In genomic region chr17:48443712-48444111, GRCh38 we compare ENCODE assay signal across 20 cellular contexts. TPM values are rescaled to one million over a fixed set of nuclear protein-coding genes. Genes with fewer than 3 reads are reported as not detected.
DNase-seq lines count a peak whose midpoint lies in the region; ATAC-seq and TF ChIP-seq lines count a peak whose summit lies in the region.
"Had no signal": no experiment of that assay in that cellular context is flagged by ENCODE, and none has a peak within 500 bp of the region (broad histone marks: within the 10 kb centered on the region; RNA-seq: fewer than 3 reads in every experiment).

No MANE protein-coding gene starts in this region.

- CTCF ChIA-PET in WTC11 (lab: Charles Lee) = interaction anchor here (1.0 to 1.1 kb wide), 2 partner anchors 72 to 184 kb away, joined by 3 read pairs; no protein-coding TSS in a partner anchor
- CTCF ChIA-PET in RWPE1 (lab: Yijun Ruan, JAX) = no interaction called here

- H3K27ac ChIP-seq in RWPE1 = no peak overlapping the region
- H3K27ac ChIP-seq: KMS-11, SJSA1 had no signal

- H3K4me1 Mint-ChIP-seq in stimulated activated naive CD8-positive, alpha-beta T cell treated with anti-CD3 and anti-CD28 coated beads, Interleukin-15, Interleukin-2, amounts not matched to agents 100 ng/mL and 50 ng/mL, for 24 hours (ENCODE audit: low read depth) = peaks cover 78% of the 10 kb centered on the region
- H3K4me1 Mint-ChIP-seq in WTC11 (no peaks in the 10 kb centered on the region), immature natural killer cell (peaks cover 73 to 78% of the 10 kb centered on the region in 2 donors)

- POLR2A ChIA-PET in WTC11 (lab: Charles Lee) (no interaction called here), RWPE1 (lab: Yijun Ruan, JAX; ENCODE audit: low non-redundant PET) (no interaction called here)

- peak overlapping the region; percentile 80 for H3K27ac Mint-ChIP-seq in stimulated activated naive CD8-positive, alpha-beta T cell treated with anti-CD3 and anti-CD28 coated beads, Interleukin-15, Interleukin-2, amounts not matched to agents 100 ng/mL and 50 ng/mL, for 24 hours
- H3K27ac Mint-ChIP-seq in WTC11 = no peak overlapping the region
- H3K27ac Mint-ChIP-seq in immature natural killer cell = peak overlapping the region; percentile 72 to 98 (median 90)

- DNase-seq in stimulated activated naive CD8-positive, alpha-beta T cell treated with anti-CD3 and anti-CD28 coated beads, Interleukin-15, Interleukin-2, amounts not matched to agents 100 U/mL and 50 U/mL, for 24 hours = no peak
- no peak for DNase-seq in WTC11 (ENCODE audit: low spot score)
- no peak for DNase-seq in immature natural killer cell
- no peak for DNase-seq in RWPE1 (ENCODE audit: low spot score)
- DNase-seq in HuH-7 (ENCODE audit: low spot score) = no peak
- DNase-seq: BE2C, DND-41, GDM1, GOT3, MG63, NCI-H1092, NCI-H146, NCI-H2081, NCI-H774 had no signal

- H3K27me3 Mint-ChIP-seq in stimulated activated naive CD8-positive, alpha-beta T cell treated with anti-CD3 and anti-CD28 coated beads, Interleukin-15, Interleukin-2, amounts not matched to agents 100 ng/mL and 50 ng/mL, for 24 hours = no peaks in the 10 kb centered on the region
- H3K27me3 Mint-ChIP-seq in WTC11 (ENCODE audit: low read depth) = peaks cover 17% of the 10 kb centered on the region
- peaks cover 8 to 17% (median 16%) of the 10 kb centered on the region in 3 donors for H3K27me3 Mint-ChIP-seq in immature natural killer cell (ENCODE audit: low read depth in 3 of 3)
- H3K27me3 Mint-ChIP-seq: CD8-positive, alpha-beta memory T cell had no signal

- no peak for ATAC-seq in stimulated activated naive CD8-positive, alpha-beta T cell treated with anti-CD3 and anti-CD28 coated beads, Interleukin-15, Interleukin-2, amounts not matched to agents 100 U/mL and 50 U/mL, for 24 hours
- no peak for ATAC-seq in WTC11
- no peak for ATAC-seq in HG03439 (IDR thresholded peaks at IDR 0.05; ENCODE audit: unreplicated experiment)
- ATAC-seq: GM12878 had no signal

- H3K4me3 Mint-ChIP-seq in stimulated activated naive CD8-positive, alpha-beta T cell treated with anti-CD3 and anti-CD28 coated beads, Interleukin-15, Interleukin-2, amounts not matched to agents 100 ng/mL and 50 ng/mL, for 24 hours = peak overlapping the region; percentile 66
- H3K4me3 Mint-ChIP-seq in WTC11 (no peak overlapping the region), immature natural killer cell (peak overlapping the region; percentile 63 to 88 (median 80))

- peaks cover 10% of the 10 kb centered on the region for H3K9me3 Mint-ChIP-seq in stimulated activated naive CD8-positive, alpha-beta T cell treated with anti-CD3 and anti-CD28 coated beads, Interleukin-15, Interleukin-2, amounts not matched to agents 100 ng/mL and 50 ng/mL, for 24 hours
- H3K9me3 Mint-ChIP-seq in WTC11 (no peaks in the 10 kb centered on the region), immature natural killer cell (no peaks in the 10 kb centered on the region)
- H3K9me3 Mint-ChIP-seq: CD8-positive, alpha-beta memory T cell had no signal

- TF ChIP-seq CTCF in WTC11 (IDR thresholded peaks at IDR 0.05) = no peak
- TF ChIP-seq CTCF in RWPE1 (conservative IDR thresholded peaks at IDR 0.05; ENCODE audit: low read depth) = no peak

- peaks cover 4% of the 10 kb centered on the region for H3K36me3 Mint-ChIP-seq in stimulated activated naive CD8-positive, alpha-beta T cell treated with anti-CD3 and anti-CD28 coated beads, Interleukin-15, Interleukin-2, amounts not matched to agents 100 ng/mL and 50 ng/mL, for 24 hours (ENCODE audit: low read depth)
- H3K36me3 Mint-ChIP-seq in WTC11 (no peaks in the 10 kb centered on the region), immature natural killer cell (peaks cover 0 to 4% (median 3%) of the 10 kb centered on the region in 3 donors)
- H3K36me3 Mint-ChIP-seq: CD8-positive, alpha-beta memory T cell had no signal

TF ChIP-seq in WTC11, 78 proteins besides CTCF, POLR2A, EP300 and RAD21:
- TF ChIP-seq HMGA2 (CRISPR knock-in tag; IDR thresholded peaks at IDR 0.05) (peak; percentile 91), RELA (CRISPR knock-in tag; IDR thresholded peaks at IDR 0.05; ENCODE audit: borderline replicate concordance) (no peak), ESRRA (CRISPR knock-in tag; IDR thresholded peaks at IDR 0.05; ENCODE audit: borderline replicate concordance) (no peak)

RNA-seq across cellular contexts. Expression of gene SKAP1, which starts 13.7 kb away (rescaled TPM):
- 0.30 to 0.57 TPM in 2 of 3 replicates, not detected in the other for total RNA-seq in WTC11 (2021)
- 100 to 1,000 TPM; 325 to 458 (median 329) TPM for polyA plus RNA-seq in immature natural killer cell
